In genomic region chr11:15649371-15650104, GRCh38 we compare ENCODE assay signal across 9 cellular contexts.
DNase-seq lines count a peak whose midpoint lies in the region; ATAC-seq lines count a peak whose summit lies in the region.
"Had no signal": no experiment of that assay in that cellular context is flagged by ENCODE, and none has a peak within 500 bp of the region (broad histone marks: within the 10 kb centered on the region; RNA-seq: fewer than 3 reads in every experiment).

No MANE protein-coding gene starts in this region.

- peaks cover 15% of the 10 kb centered on the region for H3K4me1 ChIP-seq in skeletal muscle satellite cell (ENCODE audit: control insufficient read depth, insufficient read depth, low read length)

- ATAC-seq in GM19328 (IDR thresholded peaks at IDR 0.05; ENCODE audit: unreplicated experiment): peak; percentile 12
- peak; percentile 15 for ATAC-seq in HG03095 (IDR thresholded peaks at IDR 0.05; ENCODE audit: unreplicated experiment)

- H3K27me3 ChIP-seq in skeletal muscle satellite cell (ENCODE audit: control insufficient read depth, insufficient read depth, low read length): peaks cover 50% of the 10 kb centered on the region
- H3K27me3 ChIP-seq: SJSA1 had no signal

- H3K9ac ChIP-seq in skeletal muscle satellite cell (ENCODE audit: low read depth, low read length): peak overlapping the region; percentile 15

- no peak overlapping the region for H3K4me2 ChIP-seq in skeletal muscle satellite cell (ENCODE audit: low read length)

- no peaks in the 10 kb centered on the region for H3K36me3 ChIP-seq in skeletal muscle satellite cell (ENCODE audit: insufficient read depth, low read length)
- H3K36me3 ChIP-seq: SJSA1 had no signal

- H3K27ac ChIP-seq in cingulate gyrus (ENCODE audit: low read depth, low read length): peak overlapping the region; percentile 26

- no peaks in the 10 kb centered on the region for H3K9me3 ChIP-seq in skeletal muscle satellite cell (replicated peaks; ENCODE audit: low read length)
- H3K9me3 ChIP-seq: SJSA1 had no signal

- H3K4me3 ChIP-seq in skeletal muscle satellite cell (ENCODE audit: low read length): no peak overlapping the region

- no peak for DNase-seq in NOMO-1 (lab: John Stamatoyannopoulos, UW; ENCODE audit: unreplicated experiment in 2 of 2)
- no peak for DNase-seq in DMS153 (lab: John Stamatoyannopoulos, UW)
- no peak for DNase-seq in GOT3 (lab: John Stamatoyannopoulos, UW)
- no peak for DNase-seq in NCI-H1436 (lab: John Stamatoyannopoulos, UW)
